19 cellular contexts compared by ENCODE assay signal in genomic region chr5:116531635-116532034, GRCh38. TPM values are rescaled to one million over a fixed set of nuclear protein-coding genes. Genes with fewer than 3 reads are reported as not detected.
"Had no signal": no experiment of that assay in that cellular context is flagged by ENCODE, and none has a peak within 500 bp of the region (broad histone marks: within the 10 kb centered on the region; RNA-seq: fewer than 3 reads in every experiment).

No MANE protein-coding gene starts in this region.

- H3K27me3 ChIP-seq: right atrium auricular region, tibial nerve had no signal

- H3K27ac ChIP-seq: lower lobe of right lung, prostate gland, right atrium auricular region, skin epidermis, tibial nerve had no signal

- H3K4me1 ChIP-seq: prostate gland had no signal

- H3K36me3 Mint-ChIP-seq: activated naive CD8-positive, alpha-beta T cell; mesothelial cell of epicardium; natural killer cell treated with Interleukin-12 subunit alpha and Interleukin-12 subunit beta and Interleukin-15 and Interleukin-18, amount 100 ng/mL, for 72 hours had no signal

- H3K9me3 ChIP-seq: lower lobe of right lung, prostate gland, right atrium auricular region, tibial nerve had no signal

- ATAC-seq: activated CD4-positive, CD25-positive, alpha-beta regulatory T cell treated with anti-CD3 and anti-CD28 coated beads, Interleukin-2, amount 50 U/mL, for 24 hours; effector memory CD8-positive, alpha-beta T cell; lower lobe of right lung; natural killer cell treated with Interleukin-12 subunit alpha and Interleukin-12 subunit beta and Interleukin-15 and Interleukin-18, amount 100 ng/mL, for 72 hours had no signal

- H3K4me3 Mint-ChIP-seq: activated naive CD8-positive, alpha-beta T cell; effector memory CD8-positive, alpha-beta T cell; mesothelial cell of epicardium; natural killer cell treated with Interleukin-12 subunit alpha and Interleukin-12 subunit beta and Interleukin-15 and Interleukin-18, amount 100 ng/mL, for 72 hours; stimulated activated naive CD8-positive, alpha-beta T cell treated with anti-CD3 and anti-CD28 coated beads, Interleukin-15, Interleukin-2, amounts not matched to agents 100 ng/mL and 50 ng/mL, for 24 hours; T-helper 2 cell treated with Interferon-gamma antibody and Interleukin-4, amounts not matched to agents 5 μg/mL and 100 μg/mL, for 36 hours had no signal

- H3K36me3 ChIP-seq: lower lobe of right lung, prostate gland, right atrium auricular region, tibial nerve had no signal

- H3K4me3 ChIP-seq: lower lobe of right lung, prostate gland, right atrium auricular region, skin epidermis, tibial nerve had no signal

- H3K27me3 Mint-ChIP-seq: activated naive CD8-positive, alpha-beta T cell; effector memory CD8-positive, alpha-beta T cell; natural killer cell treated with Interleukin-12 subunit alpha and Interleukin-12 subunit beta and Interleukin-15 and Interleukin-18, amount 100 ng/mL, for 72 hours; stimulated activated naive CD8-positive, alpha-beta T cell treated with anti-CD3 and anti-CD28 coated beads, Interleukin-15, Interleukin-2, amounts not matched to agents 100 ng/mL and 50 ng/mL, for 24 hours had no signal

- H3K9me3 Mint-ChIP-seq: effector memory CD8-positive, alpha-beta T cell; mesothelial cell of epicardium; natural killer cell treated with Interleukin-12 subunit alpha and Interleukin-12 subunit beta and Interleukin-15 and Interleukin-18, amount 100 ng/mL, for 72 hours; stimulated activated naive CD8-positive, alpha-beta T cell treated with anti-CD3 and anti-CD28 coated beads, Interleukin-15, Interleukin-2, amounts not matched to agents 100 ng/mL and 50 ng/mL, for 24 hours; T-helper 2 cell treated with Interferon-gamma antibody and Interleukin-4, amounts not matched to agents 5 μg/mL and 100 μg/mL, for 36 hours had no signal

- DNase-seq: activated CD4-positive, alpha-beta T cell treated with anti-CD3 and anti-CD28 coated beads, Interleukin-2, amount 50 U/mL, for 1 hour; activated CD8-positive, alpha-beta memory T cell treated with anti-CD3 and anti-CD28 coated beads for 24 hours; activated gamma-delta T cell; amniotic stem cell; effector memory CD8-positive, alpha-beta T cell; hippocampal formation; lower lobe of right lung; nucleus accumbens; SW 1271 had no signal

- H3K27ac Mint-ChIP-seq: activated naive CD8-positive, alpha-beta T cell; effector memory CD8-positive, alpha-beta T cell; mesothelial cell of epicardium; natural killer cell treated with Interleukin-12 subunit alpha and Interleukin-12 subunit beta and Interleukin-15 and Interleukin-18, amount 100 ng/mL, for 72 hours; stimulated activated naive CD8-positive, alpha-beta T cell treated with anti-CD3 and anti-CD28 coated beads, Interleukin-15, Interleukin-2, amounts not matched to agents 100 ng/mL and 50 ng/mL, for 24 hours; T-helper 2 cell treated with Interferon-gamma antibody and Interleukin-4, amounts not matched to agents 5 μg/mL and 100 μg/mL, for 36 hours had no signal

RNA-seq across cellular contexts. Expression of gene SEMA6A, which starts 43.0 kb away (rescaled TPM):
- total RNA-seq: natural killer cell treated with Interleukin-12 subunit alpha and Interleukin-12 subunit beta and Interleukin-15 and Interleukin-18, amount 100 ng/mL, for 72 hours had no signal
